Comparison of ENCODE assay signal across 21 cellular contexts in genomic region chr22:48603621-48604320, GRCh38.
A peak's percentile ranks its signal among the peaks of the same experiment; 100 is the strongest.
DNase-seq lines count a peak whose midpoint lies in the region; ATAC-seq, FAIRE-seq and TF ChIP-seq lines count a peak whose summit lies in the region.
"Had no signal": no experiment of that assay in that cellular context is flagged by ENCODE, and none has a peak within 500 bp of the region (broad histone marks: within the 10 kb centered on the region; RNA-seq: fewer than 3 reads in every experiment).

No MANE protein-coding gene starts in this region.

- H3K27ac Mint-ChIP-seq in nephron progenitor cell, result peak overlapping the region; percentile 29
- H3K27ac Mint-ChIP-seq: CD4-positive, alpha-beta T cell; GM23338; HFFc6 had no signal

- peak overlapping the region; percentile 93 for H3K27ac ChIP-seq in substantia nigra (ENCODE audit: low read depth, low read length, poor library complexity, severe bottlenecking)
- H3K27ac ChIP-seq: BLaER1, RWPE1 had no signal

- DNase-seq in G401 (ENCODE audit: low spot score) (peak; percentile 19), globus pallidus (ENCODE audit: low spot score) (peak; percentile 87), nephron progenitor cell (no peak), substantia nigra (lab: John Stamatoyannopoulos, UW) (peak in 36 of 49 donors; percentile 24 to 82 (median 52)), NCI-H2107 (lab: John Stamatoyannopoulos, UW) (no peak), D721Med (ENCODE audit: insufficient read length, low spot score) (no peak)
- DNase-seq: CD4-positive, alpha-beta T cell; DMS53; HFFc6; KBM-7; NCI-H2029 treated with DMSO at 0.1 percent for 48 hours; NCI-H2227 treated with DMSO at 0.1 percent for 48 hours; NCI-H69; SHP77 had no signal

- in situ Hi-C loops in G401 (cut with HindIII; ENCODE audit: low sequenced_read_pairs), result no loop called here

- TF ChIP-seq CTCF in nephron progenitor cell (IDR thresholded peaks at IDR 0.05) (no peak), D721Med (IDR thresholded peaks at IDR 0.05; ENCODE audit: insufficient read depth, missing control alignments) (no peak)

- H3K9me3 Mint-ChIP-seq in nephron progenitor cell, result peaks cover 13% of the 10 kb centered on the region

- peaks cover 7% of the 10 kb centered on the region for H3K36me3 Mint-ChIP-seq in nephron progenitor cell (ENCODE audit: low read depth)

- H3K27me3 Mint-ChIP-seq in nephron progenitor cell (ENCODE audit: low read depth, poor library complexity), result no peaks in the 10 kb centered on the region
- H3K27me3 Mint-ChIP-seq: CD4-positive, alpha-beta T cell had no signal

- FAIRE-seq in D721Med (lab: Jason Lieb, UNC), result no peak
- FAIRE-seq: G401.6 had no signal

- no peak overlapping the region for H3K4me3 Mint-ChIP-seq in nephron progenitor cell
- H3K4me3 Mint-ChIP-seq: CD4-positive, alpha-beta T cell; GM23338; HFFc6 had no signal

- ATAC-seq in HG02973 (IDR thresholded peaks at IDR 0.05; ENCODE audit: unreplicated experiment), result no peak
- ATAC-seq in GM19463 (IDR thresholded peaks at IDR 0.05; ENCODE audit: unreplicated experiment), result no peak
- ATAC-seq: GM23338, Panc1 had no signal

- H3K4me1 Mint-ChIP-seq in nephron progenitor cell, result no peaks in the 10 kb centered on the region

Comparison
In these comparisons a context has a peak if more than half of its experiments do, and no peak if none do; other contexts are left out.
1. DNase-seq: peak in G401 (single experiment), globus pallidus (single experiment) and substantia nigra (36 of 49); none in nephron progenitor cell (single experiment), NCI-H2107 (single experiment) and D721Med (single experiment).